ENCODE assay signal across 39 cellular contexts in genomic region chrX:33784548-33784947, GRCh38.
"Had no signal": no experiment of that assay in that cellular context is flagged by ENCODE, and none has a peak within 500 bp of the region (broad histone marks: within the 10 kb centered on the region; RNA-seq: fewer than 3 reads in every experiment).

No MANE protein-coding gene starts in this region.

- H3K9me3 Mint-ChIP-seq: activated naive CD4-positive, alpha-beta T cell treated with anti-CD3 and anti-CD28 coated beads for 36 hours; activated naive CD4-positive, alpha-beta T cell treated with anti-CD3 and anti-CD28 coated beads, Interleukin-2, amount 10 ng/mL, durations not matched to agents 7 days and 5 days; activated naive CD4-positive, alpha-beta T cell treated with anti-CD3 and anti-CD28 coated beads, Interleukin-2, amount 50 U/mL, for 24 hours; activated naive CD8-positive, alpha-beta T cell treated with anti-CD3 and anti-CD28 coated beads for 36 hours; activated naive CD8-positive, alpha-beta T cell treated with anti-CD3 and anti-CD28 coated beads, Interleukin-2, amount 50 U/mL, for 24 hours; activated T-helper 1 cell treated with anti-CD3 and anti-CD28 coated beads, Interleukin-12 subunit alpha, Interleukin-12 subunit beta, Interleukin-2, Interleukin-4 antibody, amounts not matched to agents 30 ng/mL and 10 ng/mL and 1 ng/mL, durations not matched to agents 14 hours and 24 hours and 36 hours; activated T-helper 17 cell treated with anti-CD3 and anti-CD28 coated beads, Interleukin-2, amount 50 U/mL, for 72 hours; activated T-helper 2 cell treated with anti-CD3 and anti-CD28 coated beads, Interferon-gamma antibody, Interleukin-2, Interleukin-4, amounts not matched to agents 10 μg/mL and 5 μg/mL and 100 μg/mL, durations not matched to agents 14 hours and 24 hours and 36 hours; brain; central memory CD8-positive, alpha-beta T cell had no signal

- DNase-seq: activated effector memory CD4-positive, alpha-beta T cell treated with anti-CD3 and anti-CD28 coated beads, Interleukin-2, amount 50 U/mL, for 16 hours; activated effector memory CD4-positive, alpha-beta T cell treated with Interleukin-2 at 50 U/mL for 16 hours; activated gamma-delta T cell; activated gamma-delta T cell treated with Interleukin-2 at 50 U/mL for 16 hours; activated naive CD4-positive, alpha-beta T cell; activated naive CD4-positive, alpha-beta T cell treated with anti-CD3 and anti-CD28 coated beads for 36 hours; activated naive CD4-positive, alpha-beta T cell treated with anti-CD3 and anti-CD28 coated beads, Interleukin-2, amount 10 ng/mL, durations not matched to agents 7 days and 5 days; activated naive CD4-positive, alpha-beta T cell treated with anti-CD3 and anti-CD28 coated beads, Interleukin-2, amount 50 U/mL, for 16 hours; activated naive CD4-positive, alpha-beta T cell treated with Interleukin-2 at 50 U/mL for 16 hours; activated naive CD8-positive, alpha-beta T cell treated with anti-CD3 and anti-CD28 coated beads for 36 hours; activated naive CD8-positive, alpha-beta T cell treated with anti-CD3 and anti-CD28 coated beads, Interleukin-2, amount 10 ng/mL, durations not matched to agents 7 days and 5 days; activated naive CD8-positive, alpha-beta T cell treated with anti-CD3 and anti-CD28 coated beads, Interleukin-2, amount 50 U/mL, for 24 hours; activated T-cell treated with anti-CD3 and anti-CD28 coated beads, Interleukin-2, amount 50 U/mL, for 1 hour; activated T-cell treated with anti-CD3 and anti-CD28 coated beads, Interleukin-2, amount 50 U/mL, for 24 hours; activated T-cell treated with anti-CD3 and anti-CD28 coated beads, Interleukin-2, amount 50 U/mL, for 4 hours; activated T-cell treated with anti-CD3 and anti-CD28 coated beads, Interleukin-2, amount 50 U/mL, for 48 hours; activated T-cell treated with anti-CD3 and anti-CD28 coated beads, Interleukin-2, amount 50 U/mL, for 72 hours; adrenal gland; amniotic stem cell; amygdala; anterior cingulate cortex; aorta; body of pancreas; brain microvascular endothelial cell; caudate nucleus; central memory CD4-positive, alpha-beta T cell; cerebellar nuclear complex had no signal

- H3K27ac ChIP-seq: adrenal gland, ascending aorta, body of pancreas, brain microvascular endothelial cell, breast epithelium, cardiac muscle cell had no signal

- H3K27me3 ChIP-seq: ascending aorta, body of pancreas, brain microvascular endothelial cell, cardiac muscle cell had no signal

- H3K4me3 ChIP-seq: adrenal gland, ascending aorta, body of pancreas, breast epithelium, cardiac muscle cell had no signal

- FAIRE-seq: bronchial epithelial cell had no signal

- H3K4me3 Mint-ChIP-seq: activated naive CD4-positive, alpha-beta T cell treated with anti-CD3 and anti-CD28 coated beads for 36 hours; activated naive CD4-positive, alpha-beta T cell treated with anti-CD3 and anti-CD28 coated beads, Interleukin-2, amount 10 ng/mL, durations not matched to agents 7 days and 5 days; activated naive CD4-positive, alpha-beta T cell treated with anti-CD3 and anti-CD28 coated beads, Interleukin-2, amount 50 U/mL, for 24 hours; activated naive CD8-positive, alpha-beta T cell; activated naive CD8-positive, alpha-beta T cell treated with anti-CD3 and anti-CD28 coated beads for 36 hours; activated naive CD8-positive, alpha-beta T cell treated with anti-CD3 and anti-CD28 coated beads, Interleukin-2, amount 10 ng/mL, durations not matched to agents 7 days and 5 days; activated naive CD8-positive, alpha-beta T cell treated with anti-CD3 and anti-CD28 coated beads, Interleukin-2, amount 50 U/mL, for 24 hours; activated T-cell treated with anti-CD3 and anti-CD28 coated beads, Interleukin-2, amount 50 U/mL, for 24 hours; activated T-cell treated with anti-CD3 and anti-CD28 coated beads, Interleukin-2, amount 50 U/mL, for 4 hours; activated T-cell treated with anti-CD3 and anti-CD28 coated beads, Interleukin-2, amount 50 U/mL, for 72 hours; activated T-helper 1 cell treated with anti-CD3 and anti-CD28 coated beads, Interleukin-12 subunit alpha, Interleukin-12 subunit beta, Interleukin-2, Interleukin-4 antibody, amounts not matched to agents 30 ng/mL and 10 ng/mL and 1 ng/mL, durations not matched to agents 14 hours and 24 hours and 36 hours; activated T-helper 17 cell treated with anti-CD3 and anti-CD28 coated beads, Interleukin-2, amount 50 U/mL, for 72 hours; brain; central memory CD8-positive, alpha-beta T cell had no signal

- H3K27ac Mint-ChIP-seq: activated naive CD4-positive, alpha-beta T cell treated with anti-CD3 and anti-CD28 coated beads for 36 hours; activated naive CD4-positive, alpha-beta T cell treated with anti-CD3 and anti-CD28 coated beads, Interleukin-2, amount 10 ng/mL, durations not matched to agents 7 days and 5 days; activated naive CD4-positive, alpha-beta T cell treated with anti-CD3 and anti-CD28 coated beads, Interleukin-2, amount 50 U/mL, for 24 hours; activated naive CD8-positive, alpha-beta T cell; activated naive CD8-positive, alpha-beta T cell treated with anti-CD3 and anti-CD28 coated beads for 36 hours; activated naive CD8-positive, alpha-beta T cell treated with anti-CD3 and anti-CD28 coated beads, Interleukin-2, amount 10 ng/mL, durations not matched to agents 7 days and 5 days; activated naive CD8-positive, alpha-beta T cell treated with anti-CD3 and anti-CD28 coated beads, Interleukin-2, amount 50 U/mL, for 24 hours; activated T-cell treated with anti-CD3 and anti-CD28 coated beads, Interleukin-2, amount 50 U/mL, for 24 hours; activated T-cell treated with anti-CD3 and anti-CD28 coated beads, Interleukin-2, amount 50 U/mL, for 72 hours; activated T-helper 1 cell treated with anti-CD3 and anti-CD28 coated beads, Interleukin-12 subunit alpha, Interleukin-12 subunit beta, Interleukin-2, Interleukin-4 antibody, amounts not matched to agents 30 ng/mL and 10 ng/mL and 1 ng/mL, durations not matched to agents 14 hours and 24 hours and 36 hours; activated T-helper 17 cell treated with anti-CD3 and anti-CD28 coated beads, Interleukin-2, amount 50 U/mL, for 72 hours; activated T-helper 2 cell treated with anti-CD3 and anti-CD28 coated beads, Interferon-gamma antibody, Interleukin-2, Interleukin-4, amounts not matched to agents 10 μg/mL and 5 μg/mL and 100 μg/mL, durations not matched to agents 14 hours and 24 hours and 36 hours; brain had no signal

- H3K36me3 Mint-ChIP-seq: activated naive CD4-positive, alpha-beta T cell treated with anti-CD3 and anti-CD28 coated beads, Interleukin-2, amount 10 ng/mL, durations not matched to agents 7 days and 5 days; activated naive CD4-positive, alpha-beta T cell treated with anti-CD3 and anti-CD28 coated beads, Interleukin-2, amount 50 U/mL, for 24 hours; activated naive CD4-positive, alpha-beta T cell treated with anti-CD3 and anti-CD28 coated beads, Interleukin-2, amount 50 U/mL, for 72 hours; activated naive CD8-positive, alpha-beta T cell; activated naive CD8-positive, alpha-beta T cell treated with anti-CD3 and anti-CD28 coated beads, Interleukin-2, amount 10 ng/mL, durations not matched to agents 7 days and 5 days; brain had no signal

- H3K9me3 ChIP-seq: adrenal gland, ascending aorta, body of pancreas, breast epithelium had no signal

- H3K4me1 ChIP-seq: adrenal gland, ascending aorta, body of pancreas, breast epithelium had no signal

- ATAC-seq: activated naive CD4-positive, alpha-beta T cell treated with anti-CD3 and anti-CD28 coated beads, Interleukin-2, amount 50 U/mL, for 72 hours; activated naive CD8-positive, alpha-beta T cell treated with anti-CD3 and anti-CD28 coated beads, Interleukin-2, amount 50 U/mL, for 24 hours; activated T-cell treated with anti-CD3 and anti-CD28 coated beads, Interleukin-2, amount 50 U/mL, for 4 hours; activated T-cell treated with anti-CD3 and anti-CD28 coated beads, Interleukin-2, amount 50 U/mL, for 72 hours; activated T-helper 17 cell treated with anti-CD3 and anti-CD28 coated beads, Interleukin-2, amount 50 U/mL, for 72 hours; body of pancreas had no signal

- H3K4me1 Mint-ChIP-seq: activated naive CD4-positive, alpha-beta T cell treated with anti-CD3 and anti-CD28 coated beads, Interleukin-2, amount 10 ng/mL, durations not matched to agents 7 days and 5 days; activated naive CD4-positive, alpha-beta T cell treated with anti-CD3 and anti-CD28 coated beads, Interleukin-2, amount 50 U/mL, for 24 hours; activated naive CD8-positive, alpha-beta T cell treated with anti-CD3 and anti-CD28 coated beads for 36 hours; activated naive CD8-positive, alpha-beta T cell treated with anti-CD3 and anti-CD28 coated beads, Interleukin-2, amount 10 ng/mL, durations not matched to agents 7 days and 5 days; activated naive CD8-positive, alpha-beta T cell treated with anti-CD3 and anti-CD28 coated beads, Interleukin-2, amount 50 U/mL, for 24 hours; activated T-helper 17 cell treated with anti-CD3 and anti-CD28 coated beads, Interleukin-2, amount 50 U/mL, for 72 hours; brain; central memory CD8-positive, alpha-beta T cell had no signal

- H3K27me3 Mint-ChIP-seq: activated naive CD4-positive, alpha-beta T cell treated with anti-CD3 and anti-CD28 coated beads, Interleukin-2, amount 10 ng/mL, durations not matched to agents 7 days and 5 days; activated naive CD4-positive, alpha-beta T cell treated with anti-CD3 and anti-CD28 coated beads, Interleukin-2, amount 50 U/mL, for 24 hours; activated naive CD8-positive, alpha-beta T cell; activated naive CD8-positive, alpha-beta T cell treated with anti-CD3 and anti-CD28 coated beads for 36 hours; activated naive CD8-positive, alpha-beta T cell treated with anti-CD3 and anti-CD28 coated beads, Interleukin-2, amount 10 ng/mL, durations not matched to agents 7 days and 5 days; activated naive CD8-positive, alpha-beta T cell treated with anti-CD3 and anti-CD28 coated beads, Interleukin-2, amount 50 U/mL, for 24 hours; activated T-helper 17 cell treated with anti-CD3 and anti-CD28 coated beads, Interleukin-2, amount 50 U/mL, for 72 hours; central memory CD8-positive, alpha-beta T cell had no signal

- H3K36me3 ChIP-seq: adrenal gland, ascending aorta, brain microvascular endothelial cell, breast epithelium, cardiac muscle cell had no signal
